Comparison of ENCODE assay signal across 1 cellular context in genomic region chr14:34436960-34437728, GRCh38.
TF ChIP-seq lines count a peak whose summit lies in the region.

No MANE protein-coding gene starts in this region.

TF ChIP-seq in HepG2, 621 proteins besides CTCF, POLR2A, EP300 and RAD21 (continued from another document and continues in another):
- TF ChIP-seq ZBTB40 (IDR thresholded peaks at IDR 0.05) = no peak
- no peak for TF ChIP-seq ZBTB40 (CRISPR knock-in tag; IDR thresholded peaks at IDR 0.05)
- no peak for TF ChIP-seq ZNF660 (CRISPR knock-in tag; IDR thresholded peaks at IDR 0.05; ENCODE audit: borderline replicate concordance, low read depth)
- no peak for TF ChIP-seq JUNB (CRISPR knock-in tag; IDR thresholded peaks at IDR 0.05; ENCODE audit: borderline replicate concordance)
- peak; percentile 91 for TF ChIP-seq HNF4A (CRISPR knock-in tag; IDR thresholded peaks at IDR 0.05)
- TF ChIP-seq ZNF331 (CRISPR knock-in tag; IDR thresholded peaks at IDR 0.05) = peak; percentile 7; the same call in 1 of the 2 replicates
- no peak for TF ChIP-seq HNF4G (IDR thresholded peaks at IDR 0.05; ENCODE audit: borderline replicate concordance, low read depth, low read length)
- no peak; the same call in 1 of the 2 replicates for TF ChIP-seq HNF4G (CRISPR knock-in tag; IDR thresholded peaks at IDR 0.05; ENCODE audit: borderline replicate concordance, low read depth)
- no peak for TF ChIP-seq GLI4 (CRISPR knock-in tag; IDR thresholded peaks at IDR 0.05; ENCODE audit: borderline replicate concordance)
- no peak for TF ChIP-seq SRF (IDR thresholded peaks at IDR 0.05; ENCODE audit: low read depth, low read length)
- TF ChIP-seq NCOA5 (CRISPR knock-in tag; IDR thresholded peaks at IDR 0.05) = no peak
- TF ChIP-seq HMGXB4 (CRISPR knock-in tag; IDR thresholded peaks at IDR 0.05; ENCODE audit: borderline replicate concordance in 1 of 2, low read depth in 1 of 2) = no peak; a peak in 1 of 4 replicates
- no peak for TF ChIP-seq ZHX1 (CRISPR knock-in tag; IDR thresholded peaks at IDR 0.05; ENCODE audit: low read depth)
- TF ChIP-seq SMAD3 (CRISPR knock-in tag; IDR thresholded peaks at IDR 0.05) = peak; percentile 53; the same call in 1 of the 2 replicates
- no peak for TF ChIP-seq ZNF704 (CRISPR knock-in tag; IDR thresholded peaks at IDR 0.05; ENCODE audit: borderline replicate concordance)
- no peak for TF ChIP-seq ZBTB7A (CRISPR knock-in tag; IDR thresholded peaks at IDR 0.05)
- peak; percentile 74 for TF ChIP-seq ELF3 (CRISPR knock-in tag; IDR thresholded peaks at IDR 0.05)
- TF ChIP-seq TMF1 (CRISPR knock-in tag; IDR thresholded peaks at IDR 0.05; ENCODE audit: low read depth) = no peak
- TF ChIP-seq MYPOP (CRISPR knock-in tag; IDR thresholded peaks at IDR 0.05) = no peak
- TF ChIP-seq ZMYM2 (CRISPR knock-in tag; IDR thresholded peaks at IDR 0.05) = peak; percentile 85; the same call in 1 of the 2 replicates
- no peak for TF ChIP-seq RNF2 (conservative IDR thresholded peaks at IDR 0.05; ENCODE audit: low read depth)
- TF ChIP-seq NFKB2 (CRISPR knock-in tag; IDR thresholded peaks at IDR 0.05; ENCODE audit: borderline replicate concordance) = no peak
- TF ChIP-seq FOXP1 (IDR thresholded peaks at IDR 0.05) = no peak
- TF ChIP-seq FOXP1 (CRISPR knock-in tag; IDR thresholded peaks at IDR 0.05) = no peak
- TF ChIP-seq TCF7L2 (IDR thresholded peaks at IDR 0.05; ENCODE audit: low read depth, low read length) = no peak
- peak; percentile 64 for TF ChIP-seq ASH2L (IDR thresholded peaks at IDR 0.05; ENCODE audit: insufficient read length, low read depth, low read length)
- TF ChIP-seq MNT (IDR thresholded peaks at IDR 0.05) = no peak
- peak; percentile 21 for TF ChIP-seq ZEB1 (IDR thresholded peaks at IDR 0.05; ENCODE audit: insufficient replicate concordance, low read depth)
- 0 out of 4 replicates have a peak, but pooled peaks of 1 of the 2 experiments have one; percentile 15 for TF ChIP-seq KLF16 (CRISPR knock-in tag; IDR thresholded peaks at IDR 0.05)
- TF ChIP-seq ZNF788 (CRISPR knock-in tag; IDR thresholded peaks at IDR 0.05; ENCODE audit: borderline replicate concordance) = no peak
- TF ChIP-seq ZKSCAN8 (CRISPR knock-in tag; IDR thresholded peaks at IDR 0.05; ENCODE audit: borderline replicate concordance) = no peak
- no peak for TF ChIP-seq MXD1 (CRISPR knock-in tag; IDR thresholded peaks at IDR 0.05)
- 0 out of 2 replicates have a peak, but pooled peaks have one; percentile 38 for TF ChIP-seq POGK (CRISPR knock-in tag; conservative IDR thresholded peaks at IDR 0.05)
- TF ChIP-seq NFIC (IDR thresholded peaks at IDR 0.05; ENCODE audit: low read length) = peak; percentile 39; the same call in 1 of the 2 replicates
- TF ChIP-seq SKI (IDR thresholded peaks at IDR 0.05; ENCODE audit: partially characterized antibody) = no peak
- TF ChIP-seq ZFAT (CRISPR knock-in tag; conservative IDR thresholded peaks at IDR 0.05) = no peak
- no peak for TF ChIP-seq SRY (CRISPR knock-in tag; IDR thresholded peaks at IDR 0.05)
- no peak for TF ChIP-seq CERS6 (CRISPR knock-in tag; IDR thresholded peaks at IDR 0.05)
- peak; percentile 49 for TF ChIP-seq POGZ (CRISPR knock-in tag; IDR thresholded peaks at IDR 0.05)
- no peak for TF ChIP-seq ZBTB3 (CRISPR knock-in tag; IDR thresholded peaks at IDR 0.05; ENCODE audit: borderline replicate concordance, low read depth)
